8 cellular contexts compared by ENCODE assay signal in genomic region chr14:73785834-73786631, GRCh38.
DNase-seq lines count a peak whose midpoint lies in the region; ATAC-seq and TF ChIP-seq lines count a peak whose summit lies in the region.

No MANE protein-coding gene starts in this region.

- H3K23ac ChIP-seq in trophoblast cell (ENCODE audit: low read length): no peak overlapping the region

- H2BK12ac ChIP-seq in trophoblast cell (ENCODE audit: low read length): peak overlapping the region; percentile 23

- H3K79me1 ChIP-seq in trophoblast cell (ENCODE audit: low read length): peaks cover 42% of the 10 kb centered on the region

- peak overlapping the region; percentile 61 for H3K4ac ChIP-seq in trophoblast cell (ENCODE audit: low read depth, low read length)

- ATAC-seq in heart left ventricle (peak; percentile 52 to 76 (median 70)), HG02798 (IDR thresholded peaks at IDR 0.05; ENCODE audit: poor library complexity, unreplicated experiment) (no peak), GM18873 (IDR thresholded peaks at IDR 0.05; ENCODE audit: low FRiP score, unreplicated experiment) (no peak)

- TF ChIP-seq CTCF in heart left ventricle (IDR thresholded peaks at IDR 0.05): peak in 7 of 12 donors; percentile 12 to 38 (median 23)

- DNase-seq in GM04503 (ENCODE audit: low read depth) (peak; percentile 77), HS-5 (ENCODE audit: low read depth) (peak; percentile 78), SKM-1 (lab: John Stamatoyannopoulos, UW; ENCODE audit: unreplicated experiment) (peak; percentile 52), heart left ventricle (peak; percentile 66 to 87 (median 81)), trophoblast cell (peak; percentile 91 to 95)

- H4K91ac ChIP-seq in trophoblast cell (ENCODE audit: low read depth, low read length): peak overlapping the region; percentile 98

- H3K4me1 ChIP-seq in heart left ventricle (peaks cover 22 to 86% (median 77%) of the 10 kb centered on the region in 12 donors), trophoblast cell (ENCODE audit: control insufficient read depth in 1 of 2, insufficient read depth in 2 of 2, low read length in 2 of 2) (peaks cover 31 to 39% of the 10 kb centered on the region in 2 experiments)

- H3K14ac ChIP-seq in trophoblast cell (ENCODE audit: low read length): peak overlapping the region; percentile 83

- H3K9me3 ChIP-seq in heart left ventricle: no peaks in the 10 kb centered on the region
- H3K9me3 ChIP-seq in trophoblast cell (ENCODE audit: insufficient read depth, low read depth, low read length): no peaks in the 10 kb centered on the region

- peak overlapping the region; percentile 47 to 95 (median 78) for H3K4me3 ChIP-seq in heart left ventricle
- H3K4me3 ChIP-seq in trophoblast cell (ENCODE audit: low read depth, low read length): peak overlapping the region; percentile 85

- peak overlapping the region; percentile 89 for H3K4me2 ChIP-seq in trophoblast cell (ENCODE audit: low read length)

- H2AK5ac ChIP-seq in trophoblast cell (ENCODE audit: low read length): no peak overlapping the region

- peak overlapping the region; percentile 93 for H3K9ac ChIP-seq in trophoblast cell (ENCODE audit: low read length)

- peaks cover 18% of the 10 kb centered on the region for H3K79me2 ChIP-seq in trophoblast cell (ENCODE audit: control insufficient read depth, insufficient read depth, low read length, poor library complexity)

- H3K36me3 ChIP-seq in heart left ventricle (peaks cover 0 to 6% (median 0%) of the 10 kb centered on the region in 9 donors), trophoblast cell (ENCODE audit: control insufficient read depth in 1 of 2, insufficient read depth in 2 of 2, low read length in 2 of 2) (no peaks in the 10 kb centered on the region)

- no peak overlapping the region for H2AFZ ChIP-seq in trophoblast cell (ENCODE audit: insufficient read depth, low read length, poor library complexity)

- peak overlapping the region; percentile 89 for H2BK5ac ChIP-seq in trophoblast cell (ENCODE audit: low read depth, low read length, poor library complexity)

- peak overlapping the region; percentile 90 for H2BK120ac ChIP-seq in trophoblast cell (ENCODE audit: insufficient read depth, low read length, poor library complexity)

- 0 to 1% (median 1%) methylated on average over 35 of the region's 35 CpGs for WGBS in adipose tissue, 3 donors
- WGBS in heart left ventricle, 4 donors: 0 to 1% (median 1%) methylated on average over 35 of the region's 35 CpGs
- WGBS in trophoblast cell (ENCODE audit: extremely low coverage, insufficient coverage, insufficient read length): no CpG with 5 or more reads among the region's 35 CpGs

- H4K8ac ChIP-seq in trophoblast cell (ENCODE audit: low read depth, low read length): peak overlapping the region; percentile 86

- H3K18ac ChIP-seq in trophoblast cell (ENCODE audit: low read length): peak overlapping the region; percentile 79

- H3K27me3 ChIP-seq in heart left ventricle: no peaks in the 10 kb centered on the region
- H3K27me3 ChIP-seq in trophoblast cell (ENCODE audit: insufficient read depth, low read length): no peaks in the 10 kb centered on the region

- intact Hi-C loops in heart left ventricle (cut with DNase I): loop anchor here in 9 of 10 donors (1.0 to 10.0 kb wide), 8 partner anchors 26 to 61 kb away; a partner anchor contains a TSS

- H4K12ac ChIP-seq in trophoblast cell (ENCODE audit: low read depth, low read length): peak overlapping the region; percentile 58

- no peak for TF ChIP-seq POLR2A in heart left ventricle (IDR thresholded peaks at IDR 0.05)

- H3K27ac ChIP-seq in adipose tissue (ENCODE audit: low read depth, low read length) (peak overlapping the region; percentile 97), heart left ventricle (peak overlapping the region; percentile 95 to 100 (median 98)), trophoblast cell (ENCODE audit: low read depth, low read length) (peak overlapping the region; percentile 94)

Comparison
In these comparisons a context has a peak if more than half of its experiments do, and no peak if none do; other contexts are left out.
1. ATAC-seq: peak in heart left ventricle (4 of 4); none in HG02798 (single experiment) and GM18873 (single experiment).
2. Peak in every context shown above with its lines, with median percentiles within 50 percentile points of each other: DNase-seq and H3K27ac ChIP-seq.